In the genomic region with DNA sequence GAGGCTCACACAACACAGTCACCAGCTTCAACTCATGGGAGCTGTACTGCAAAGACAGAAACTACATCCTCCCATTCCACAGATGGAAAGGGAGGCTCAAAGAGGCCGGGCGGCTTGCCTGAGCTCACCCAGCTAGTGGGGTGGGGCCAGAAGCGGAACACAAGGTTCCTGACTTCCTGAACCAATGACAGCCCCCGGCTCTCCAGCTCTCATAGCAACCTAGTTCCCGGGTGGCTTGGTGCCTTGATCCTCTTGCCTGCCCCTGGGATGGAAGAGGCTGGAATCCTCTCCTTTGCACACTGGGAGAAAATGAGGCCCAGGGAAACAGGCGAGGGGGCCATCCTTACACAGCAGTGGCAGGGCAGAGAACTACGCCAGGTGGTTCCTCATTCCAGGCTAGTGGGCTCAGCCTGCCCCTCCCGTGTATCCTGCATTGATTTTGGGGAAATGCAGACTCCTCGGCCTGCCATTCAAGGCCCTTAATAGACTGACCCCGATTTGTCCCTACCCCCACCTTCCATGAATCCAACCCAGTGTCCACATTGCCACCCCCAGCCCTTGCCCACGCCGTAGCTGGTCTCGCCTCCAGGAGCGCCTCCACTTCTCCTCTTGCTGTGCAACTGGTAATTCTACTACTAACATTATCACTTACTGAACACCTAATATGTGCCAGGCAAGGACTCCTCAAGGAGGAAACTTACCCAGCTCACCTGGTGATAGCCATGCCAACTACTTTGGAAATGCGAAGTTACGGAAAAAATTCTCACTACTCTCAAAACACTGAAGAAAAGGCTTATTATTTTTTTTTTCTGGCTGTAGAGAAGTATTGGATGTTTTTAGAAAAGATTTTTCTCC, we compare ENCODE assay signal across 1 cellular context.
TF ChIP-seq lines count a peak whose summit lies in the region.

No MANE protein-coding gene starts in this region.

TF ChIP-seq in GM23338, 12 proteins besides CTCF, POLR2A, EP300 and RAD21 (continued from another document):
- TF ChIP-seq, protein P1, sequence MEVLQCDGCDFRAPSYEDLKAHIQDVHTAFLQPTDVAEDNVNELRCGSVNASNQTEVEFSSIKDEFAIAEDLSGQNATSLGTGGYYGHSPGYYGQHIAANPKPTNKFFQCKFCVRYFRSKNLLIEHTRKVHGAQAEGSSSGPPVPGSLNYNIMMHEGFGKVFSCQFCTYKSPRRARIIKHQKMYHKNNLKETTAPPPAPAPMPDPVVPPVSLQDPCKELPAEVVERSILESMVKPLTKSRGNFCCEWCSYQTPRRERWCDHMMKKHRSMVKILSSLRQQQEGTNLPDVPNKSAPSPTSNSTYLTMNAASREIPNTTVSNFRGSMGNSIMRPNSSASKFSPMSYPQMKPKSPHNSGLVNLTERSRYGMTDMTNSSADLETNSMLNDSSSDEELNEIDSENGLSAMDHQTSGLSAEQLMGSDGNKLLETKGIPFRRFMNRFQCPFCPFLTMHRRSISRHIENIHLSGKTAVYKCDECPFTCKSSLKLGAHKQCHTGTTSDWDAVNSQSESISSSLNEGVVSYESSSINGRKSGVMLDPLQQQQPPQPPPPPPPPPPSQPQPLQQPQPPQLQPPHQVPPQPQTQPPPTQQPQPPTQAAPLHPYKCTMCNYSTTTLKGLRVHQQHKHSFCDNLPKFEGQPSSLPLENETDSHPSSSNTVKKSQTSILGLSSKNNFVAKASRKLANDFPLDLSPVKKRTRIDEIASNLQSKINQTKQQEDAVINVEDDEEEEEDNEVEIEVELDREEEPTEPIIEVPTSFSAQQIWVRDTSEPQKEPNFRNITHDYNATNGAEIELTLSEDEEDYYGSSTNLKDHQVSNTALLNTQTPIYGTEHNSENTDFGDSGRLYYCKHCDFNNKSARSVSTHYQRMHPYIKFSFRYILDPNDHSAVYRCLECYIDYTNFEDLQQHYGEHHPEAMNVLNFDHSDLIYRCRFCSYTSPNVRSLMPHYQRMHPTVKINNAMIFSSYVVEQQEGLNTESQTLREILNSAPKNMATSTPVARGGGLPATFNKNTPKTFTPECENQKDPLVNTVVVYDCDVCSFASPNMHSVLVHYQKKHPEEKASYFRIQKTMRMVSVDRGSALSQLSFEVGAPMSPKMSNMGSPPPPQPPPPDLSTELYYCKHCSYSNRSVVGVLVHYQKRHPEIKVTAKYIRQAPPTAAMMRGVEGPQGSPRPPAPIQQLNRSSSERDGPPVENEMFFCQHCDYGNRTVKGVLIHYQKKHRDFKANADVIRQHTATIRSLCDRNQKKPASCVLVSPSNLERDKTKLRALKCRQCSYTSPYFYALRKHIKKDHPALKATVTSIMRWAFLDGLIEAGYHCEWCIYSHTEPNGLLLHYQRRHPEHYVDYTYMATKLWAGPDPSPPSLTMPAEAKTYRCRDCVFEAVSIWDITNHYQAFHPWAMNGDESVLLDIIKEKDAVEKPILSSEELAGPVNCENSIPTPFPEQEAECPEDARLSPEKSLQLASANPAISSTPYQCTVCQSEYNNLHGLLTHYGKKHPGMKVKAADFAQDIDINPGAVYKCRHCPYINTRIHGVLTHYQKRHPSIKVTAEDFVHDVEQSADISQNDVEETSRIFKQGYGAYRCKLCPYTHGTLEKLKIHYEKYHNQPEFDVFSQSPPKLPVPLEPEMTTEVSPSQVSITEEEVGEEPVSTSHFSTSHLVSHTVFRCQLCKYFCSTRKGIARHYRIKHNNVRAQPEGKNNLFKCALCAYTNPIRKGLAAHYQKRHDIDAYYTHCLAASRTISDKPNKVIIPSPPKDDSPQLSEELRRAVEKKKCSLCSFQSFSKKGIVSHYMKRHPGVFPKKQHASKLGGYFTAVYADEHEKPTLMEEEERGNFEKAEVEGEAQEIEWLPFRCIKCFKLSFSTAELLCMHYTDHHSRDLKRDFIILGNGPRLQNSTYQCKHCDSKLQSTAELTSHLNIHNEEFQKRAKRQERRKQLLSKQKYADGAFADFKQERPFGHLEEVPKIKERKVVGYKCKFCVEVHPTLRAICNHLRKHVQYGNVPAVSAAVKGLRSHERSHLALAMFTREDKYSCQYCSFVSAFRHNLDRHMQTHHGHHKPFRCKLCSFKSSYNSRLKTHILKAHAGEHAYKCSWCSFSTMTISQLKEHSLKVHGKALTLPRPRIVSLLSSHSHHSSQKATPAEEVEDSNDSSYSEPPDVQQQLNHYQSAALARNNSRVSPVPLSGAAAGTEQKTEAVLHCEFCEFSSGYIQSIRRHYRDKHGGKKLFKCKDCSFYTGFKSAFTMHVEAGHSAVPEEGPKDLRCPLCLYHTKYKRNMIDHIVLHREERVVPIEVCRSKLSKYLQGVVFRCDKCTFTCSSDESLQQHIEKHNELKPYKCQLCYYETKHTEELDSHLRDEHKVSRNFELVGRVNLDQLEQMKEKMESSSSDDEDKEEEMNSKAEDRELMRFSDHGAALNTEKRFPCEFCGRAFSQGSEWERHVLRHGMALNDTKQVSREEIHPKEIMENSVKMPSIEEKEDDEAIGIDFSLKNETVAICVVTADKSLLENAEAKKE (CRISPR knock-in tag; IDR thresholded peaks at IDR 0.05): no peak
- TF ChIP-seq POLR2AphosphoS5 (IDR thresholded peaks at IDR 0.05; ENCODE audit: low read depth) (no peak), EZH2phosphoT487 (IDR thresholded peaks at IDR 0.05; ENCODE audit: unreplicated experiment) (no peak), NANOG (IDR thresholded peaks at IDR 0.05; ENCODE audit: borderline replicate concordance) (no peak), JUNB (IDR thresholded peaks at IDR 0.05; ENCODE audit: unreplicated experiment) (no peak)
TF ChIP-seq in GM23338: peak in this region for 0.
